ENCODE assay signal across 14 cellular contexts in genomic region chr17:75065562-75066151, GRCh38. TPM values are rescaled to one million over a fixed set of nuclear protein-coding genes. Genes with fewer than 3 reads are reported as not detected.
DNase-seq lines count a peak whose midpoint lies in the region; ATAC-seq lines count a peak whose summit lies in the region.
"Had no signal": no experiment of that assay in that cellular context is flagged by ENCODE, and none has a peak within 500 bp of the region (broad histone marks: within the 10 kb centered on the region; RNA-seq: fewer than 3 reads in every experiment).

No MANE protein-coding gene starts in this region.

- peaks cover 32% of the 10 kb centered on the region for H3K4me1 Mint-ChIP-seq in activated T-cell treated with anti-CD3 and anti-CD28 coated beads, Interleukin-2, amount 50 U/mL, for 4 hours (ENCODE audit: low read depth)
- peaks cover 12% of the 10 kb centered on the region for H3K4me1 Mint-ChIP-seq in stimulated activated memory B cell treated with anti-CD40 and anti-IgM and Interleukin-4, amounts not matched to agents 10 μg/mL and 1 μg/mL and 100 μg/mL, for 72 hours

- H3K27me3 Mint-ChIP-seq in activated T-cell treated with anti-CD3 and anti-CD28 coated beads, Interleukin-2, amount 50 U/mL, for 4 hours (ENCODE audit: low read depth), result no peaks in the 10 kb centered on the region
- no peaks in the 10 kb centered on the region for H3K27me3 Mint-ChIP-seq in stimulated activated memory B cell treated with anti-CD40 and anti-IgM and Interleukin-4, amounts not matched to agents 10 μg/mL and 1 μg/mL and 100 μg/mL, for 72 hours
- H3K27me3 Mint-ChIP-seq: IgD-negative memory B cell, progenitor cell of endocrine pancreas had no signal

- H3K9me3 Mint-ChIP-seq in activated T-cell treated with anti-CD3 and anti-CD28 coated beads, Interleukin-2, amount 50 U/mL, for 4 hours, result no peaks in the 10 kb centered on the region
- H3K9me3 Mint-ChIP-seq in stimulated activated memory B cell treated with anti-CD40 and anti-IgM and Interleukin-4, amounts not matched to agents 10 μg/mL and 1 μg/mL and 100 μg/mL, for 72 hours, result no peaks in the 10 kb centered on the region
- H3K9me3 Mint-ChIP-seq: IgD-negative memory B cell had no signal

- no peak overlapping the region for H3K4me3 Mint-ChIP-seq in activated T-cell treated with anti-CD3 and anti-CD28 coated beads, Interleukin-2, amount 50 U/mL, for 4 hours
- H3K4me3 Mint-ChIP-seq in stimulated activated memory B cell treated with anti-CD40 and anti-IgM and Interleukin-4, amounts not matched to agents 10 μg/mL and 1 μg/mL and 100 μg/mL, for 72 hours, result no peak overlapping the region
- H3K4me3 Mint-ChIP-seq: IgD-negative memory B cell had no signal

- DNase-seq in activated T-cell treated with anti-CD3 and anti-CD28 coated beads, Interleukin-2, amount 50 U/mL, for 4 hours, result no peak
- no peak for DNase-seq in activated T-cell treated with anti-CD3 and anti-CD28 coated beads, Interleukin-2, amount 50 U/mL, for 1 hour
- peak; percentile 44 for DNase-seq in SK-MEL-5 (ENCODE audit: low read depth, low spot score)
- peak; percentile 83 to 90 for DNase-seq in dermis microvascular lymphatic vessel endothelial cell (ENCODE audit: low read depth in 2 of 2)
- no peak for DNase-seq in GF-D8 (lab: John Stamatoyannopoulos, UW)
- DNase-seq in midbrain (lab: John Stamatoyannopoulos, UW), result no peak
- DNase-seq: glutamatergic neuron, HCEC 1CT, NCI-H2107, OCI-M1 had no signal

- peak; percentile 67 to 80 for ATAC-seq in activated T-cell treated with anti-CD3 and anti-CD28 coated beads, Interleukin-2, amount 50 U/mL, for 4 hours
- peak; percentile 34 for ATAC-seq in stimulated activated memory B cell treated with anti-CD40 and anti-IgM and Interleukin-4, amounts not matched to agents 10 μg/mL and 1 μg/mL and 100 μg/mL, for 72 hours
- ATAC-seq in GM18520 (IDR thresholded peaks at IDR 0.05; ENCODE audit: unreplicated experiment), result no peak

- H3K27ac Mint-ChIP-seq in stimulated activated memory B cell treated with anti-CD40 and anti-IgM and Interleukin-4, amounts not matched to agents 10 μg/mL and 1 μg/mL and 100 μg/mL, for 72 hours, result peak overlapping the region; percentile 29
- H3K27ac Mint-ChIP-seq: IgD-negative memory B cell, progenitor cell of endocrine pancreas had no signal

- in situ Hi-C loops in SK-MEL-5 (cut with HindIII; ENCODE audit: low pct_unique_long_range_greater_than_20kb, low sequenced_read_pairs), result no loop called here

- peaks cover 20% of the 10 kb centered on the region for H3K36me3 Mint-ChIP-seq in activated T-cell treated with anti-CD3 and anti-CD28 coated beads, Interleukin-2, amount 50 U/mL, for 4 hours (ENCODE audit: insufficient read depth)
- peaks cover 47% of the 10 kb centered on the region for H3K36me3 Mint-ChIP-seq in stimulated activated memory B cell treated with anti-CD40 and anti-IgM and Interleukin-4, amounts not matched to agents 10 μg/mL and 1 μg/mL and 100 μg/mL, for 72 hours

RNA-seq across cellular contexts. Expression of gene KCTD2, which starts 18.6 kb away (rescaled TPM):
- 10 to 100 TPM; 18.5 to 23.9 (median 22.2) TPM for total RNA-seq in activated T-cell treated with anti-CD3 and anti-CD28 coated beads, Interleukin-2, amount 50 U/mL, for 4 hours
- total RNA-seq in SK-MEL-5 (2014; rRNA removed; shearing (Covaris generic)), result 23.3 and 26.6 TPM in 2 replicates
- polyA plus RNA-seq in SK-MEL-5 (2015; cell fraction: cytosol; rRNA removed), result 31.7 and 38.6 TPM in 2 replicates
- 23.1 and 34.6 TPM in 2 replicates for polyA plus RNA-seq in SK-MEL-5 (2015; cell fraction: nucleus; rRNA removed)
- total RNA-seq in dermis microvascular lymphatic vessel endothelial cell, result 9.1 and 14.9 TPM in 2 replicates

RNA-seq across cellular contexts. Expression of gene ATP5PD, which starts 18.9 kb away (rescaled TPM):
- 100 to 1,000 TPM; 128 to 158 (median 147) TPM for total RNA-seq in activated T-cell treated with anti-CD3 and anti-CD28 coated beads, Interleukin-2, amount 50 U/mL, for 4 hours
- total RNA-seq in SK-MEL-5 (2014; rRNA removed; shearing (Covaris generic)), result 557 and 623 TPM in 2 replicates
- polyA plus RNA-seq in SK-MEL-5 (2015; cell fraction: cytosol; rRNA removed), result 298 and 430 TPM in 2 replicates
- 107 and 127 TPM in 2 replicates for polyA plus RNA-seq in SK-MEL-5 (2015; cell fraction: nucleus; rRNA removed)
- 138 and 188 TPM in 2 replicates for total RNA-seq in dermis microvascular lymphatic vessel endothelial cell

RNA-seq across cellular contexts. Expression of gene SLC16A5, which starts 22.1 kb away (rescaled TPM):
- total RNA-seq in activated T-cell treated with anti-CD3 and anti-CD28 coated beads, Interleukin-2, amount 50 U/mL, for 4 hours, result 1 to 10 TPM in 1 of 3 donors, under 1 TPM in 2; 0.53 to 1.2 (median 0.55) TPM
- total RNA-seq in SK-MEL-5 (2014; rRNA removed; shearing (Covaris generic)), result 0.19 TPM in 1 of 2 replicates, not detected in the other
- 0.05 TPM in 1 of 2 replicates, not detected in the other for polyA plus RNA-seq in SK-MEL-5 (2015; cell fraction: cytosol; rRNA removed)
- polyA plus RNA-seq in SK-MEL-5 (2015; cell fraction: nucleus; rRNA removed), result 0.68 TPM in 1 of 2 replicates, not detected in the other
- 3.9 and 4.6 TPM in 2 replicates for total RNA-seq in dermis microvascular lymphatic vessel endothelial cell

RNA-seq across cellular contexts. Expression of gene ARMC7, which starts 44.1 kb away (rescaled TPM):
- total RNA-seq in activated T-cell treated with anti-CD3 and anti-CD28 coated beads, Interleukin-2, amount 50 U/mL, for 4 hours, result 10 to 100 TPM; 13.2 to 14.4 (median 13.7) TPM
- 4.9 and 5.4 TPM in 2 replicates for total RNA-seq in SK-MEL-5 (2014; rRNA removed; shearing (Covaris generic))
- polyA plus RNA-seq in SK-MEL-5 (2015; cell fraction: cytosol; rRNA removed), result 17.7 and 18.2 TPM in 2 replicates
- 9.5 and 15.8 TPM in 2 replicates for polyA plus RNA-seq in SK-MEL-5 (2015; cell fraction: nucleus; rRNA removed)
- total RNA-seq in dermis microvascular lymphatic vessel endothelial cell, result 3.9 and 6.2 TPM in 2 replicates

RNA-seq across cellular contexts. Expression of gene MRPL58, which starts 53.2 kb away (rescaled TPM):
- 10 to 100 TPM; 70.8 to 82.5 (median 81.1) TPM for total RNA-seq in activated T-cell treated with anti-CD3 and anti-CD28 coated beads, Interleukin-2, amount 50 U/mL, for 4 hours
- total RNA-seq in SK-MEL-5 (2014; rRNA removed; shearing (Covaris generic)), result 92.6 and 96.0 TPM in 2 replicates
- polyA plus RNA-seq in SK-MEL-5 (2015; cell fraction: cytosol; rRNA removed), result 88.1 and 100 TPM in 2 replicates
- polyA plus RNA-seq in SK-MEL-5 (2015; cell fraction: nucleus; rRNA removed), result 29.4 and 30.9 TPM in 2 replicates
- total RNA-seq in dermis microvascular lymphatic vessel endothelial cell, result 16.2 and 28.0 TPM in 2 replicates

Comparison
In these comparisons a context has a peak if more than half of its experiments do, and no peak if none do; other contexts are left out.
1. DNase-seq: peak in SK-MEL-5 (single experiment) and dermis microvascular lymphatic vessel endothelial cell (2 of 2); none in activated T-cell treated with anti-CD3 and anti-CD28 coated beads, Interleukin-2, amount 50 U/mL, for 4 hours (single experiment), activated T-cell treated with anti-CD3 and anti-CD28 coated beads, Interleukin-2, amount 50 U/mL, for 1 hour (single experiment), GF-D8 (single experiment) and midbrain (single experiment).